In the genomic region with DNA sequence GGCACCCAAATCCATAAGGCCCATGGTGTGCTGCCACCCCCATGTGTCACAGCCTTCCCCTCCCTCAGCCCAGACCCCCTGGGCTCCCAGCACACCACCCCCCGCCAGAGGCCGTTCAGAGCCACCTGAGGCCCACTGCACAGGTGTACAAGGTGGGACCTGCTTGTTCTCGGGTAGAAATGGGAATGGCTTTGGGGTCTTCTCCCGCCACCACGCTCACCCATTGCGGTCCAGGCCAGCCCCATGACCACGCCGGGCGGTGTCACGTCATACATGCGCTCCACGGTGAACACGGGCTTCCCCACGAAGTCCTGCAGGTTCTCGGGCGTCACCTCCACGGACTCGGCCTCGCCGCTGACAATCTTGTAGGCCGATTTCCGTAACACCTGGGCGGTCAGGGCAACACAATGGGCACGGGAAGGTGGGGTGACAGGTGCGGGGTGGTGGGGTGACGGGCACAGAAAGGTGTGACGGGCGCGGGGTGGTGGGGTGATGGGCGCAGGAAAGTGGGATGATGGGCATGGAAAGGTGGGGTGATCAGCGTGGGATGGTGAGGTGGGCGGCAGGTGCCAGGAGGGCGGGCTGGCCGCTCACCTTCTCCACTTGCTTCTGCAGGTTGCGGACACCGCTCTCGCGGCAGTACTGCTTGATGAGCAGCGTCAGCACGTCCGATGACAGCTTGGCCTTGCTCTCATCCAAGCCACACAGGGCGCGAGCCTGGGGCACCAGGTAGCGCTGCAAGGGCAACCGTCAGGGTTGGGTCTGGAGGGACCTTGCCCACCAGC, we compare ENCODE assay signal across 19 cellular contexts. TPM values are rescaled to one million over a fixed set of nuclear protein-coding genes. Genes with fewer than 3 reads are reported as not detected.
DNase-seq lines count a peak whose midpoint lies in the region; ATAC-seq and TF ChIP-seq lines count a peak whose summit lies in the region.
"Had no signal": no experiment of that assay in that cellular context is flagged by ENCODE, and none has a peak within 500 bp of the region (broad histone marks: within the 10 kb centered on the region; RNA-seq: fewer than 3 reads in every experiment).

No MANE protein-coding gene starts in this region.

- DNase-seq in natural killer cell (no peak), hepatocyte (ENCODE audit: low spot score) (peak; percentile 5), T-cell (no peak), DMS153 treated with DMSO at 0.1 percent for 48 hours (lab: John Stamatoyannopoulos, UW; ENCODE audit: unreplicated experiment) (no peak), ascending aorta (ENCODE audit: low spot score in 2 of 2) (no peak)
- DNase-seq in natural killer cell treated with Interleukin-12 subunit alpha and Interleukin-12 subunit beta and Interleukin-15 and Interleukin-18, amount 100 ng/mL, for 72 hours (ENCODE audit: low spot score): no peak
- no peak for DNase-seq in stimulated activated naive CD8-positive, alpha-beta T cell treated with anti-CD3 and anti-CD28 coated beads, Interleukin-15, amount 100 ng/mL, for 72 hours
- DNase-seq: central memory CD4-positive, alpha-beta T cell; DMS153; left ventricle myocardium inferior; NCI-H1417 treated with DMSO at 0.1 percent for 48 hours; NCI-H226; SHP77 treated with DMSO at 0.1 percent for 48 hours had no signal

- no peaks in the 10 kb centered on the region for H3K36me3 ChIP-seq in hepatocyte (replicated peaks; ENCODE audit: insufficient read depth, low read depth)
- H3K36me3 ChIP-seq in ascending aorta: peaks cover 69 to 74% of the 10 kb centered on the region in 2 donors

- H3K4me3 ChIP-seq in hepatocyte (no peak overlapping the region), ascending aorta (no peak overlapping the region)
- H3K4me3 ChIP-seq: left ventricle myocardium inferior, suprapubic skin had no signal

- no peak overlapping the region for H3K4me2 ChIP-seq in hepatocyte

- TF ChIP-seq CTCF in natural killer cell (IDR thresholded peaks at IDR 0.05) (no peak), hepatocyte (IDR thresholded peaks at IDR 0.05; ENCODE audit: poor library complexity) (no peak), ascending aorta (IDR thresholded peaks at IDR 0.05) (no peak)

- POLR2A ChIA-PET in T-cell (lab: Charles Lee): no interaction called here

- intact Hi-C loops in natural killer cell (cut with micrococcal nuclease): no loop called here
- intact Hi-C loops in ascending aorta (cut with DNase I): no loop called here

- peaks cover 57% of the 10 kb centered on the region for H3K79me2 ChIP-seq in hepatocyte

- H3K27me3 Mint-ChIP-seq in natural killer cell (ENCODE audit: low read depth in 2 of 2): no peaks in the 10 kb centered on the region
- no peaks in the 10 kb centered on the region for H3K27me3 Mint-ChIP-seq in natural killer cell treated with Interleukin-12 subunit alpha and Interleukin-12 subunit beta and Interleukin-15 and Interleukin-18, amount 100 ng/mL, for 72 hours
- H3K27me3 Mint-ChIP-seq in stimulated activated naive CD8-positive, alpha-beta T cell treated with anti-CD3 and anti-CD28 coated beads, Interleukin-15, amount 100 ng/mL, for 72 hours: no peaks in the 10 kb centered on the region
- H3K27me3 Mint-ChIP-seq in T-cell: no peaks in the 10 kb centered on the region

- H3K4me1 ChIP-seq in hepatocyte (ENCODE audit: insufficient read depth): peaks cover 8% of the 10 kb centered on the region
- peaks cover 5 to 11% of the 10 kb centered on the region in 2 donors for H3K4me1 ChIP-seq in ascending aorta

- no peaks in the 10 kb centered on the region for H3K9me3 Mint-ChIP-seq in natural killer cell
- no peaks in the 10 kb centered on the region for H3K9me3 Mint-ChIP-seq in natural killer cell treated with Interleukin-12 subunit alpha and Interleukin-12 subunit beta and Interleukin-15 and Interleukin-18, amount 100 ng/mL, for 72 hours
- H3K9me3 Mint-ChIP-seq in stimulated activated naive CD8-positive, alpha-beta T cell treated with anti-CD3 and anti-CD28 coated beads, Interleukin-15, amount 100 ng/mL, for 72 hours: no peaks in the 10 kb centered on the region
- H3K9me3 Mint-ChIP-seq in T-cell: no peaks in the 10 kb centered on the region

- H3K27me3 ChIP-seq in hepatocyte (no peaks in the 10 kb centered on the region), ascending aorta (no peaks in the 10 kb centered on the region)
- H3K27me3 ChIP-seq: suprapubic skin had no signal

- CTCF ChIA-PET in T-cell (lab: Charles Lee): no interaction called here

- H3K4me1 Mint-ChIP-seq in natural killer cell (peaks cover 13 to 32% of the 10 kb centered on the region in 2 donors), T-cell (peaks cover 18 to 26% (median 18%) of the 10 kb centered on the region in 3 donors)
- H3K4me1 Mint-ChIP-seq in natural killer cell treated with Interleukin-12 subunit alpha and Interleukin-12 subunit beta and Interleukin-15 and Interleukin-18, amount 100 ng/mL, for 72 hours (ENCODE audit: low read depth in 2 of 2): peaks cover 14 to 31% of the 10 kb centered on the region in 2 donors
- H3K4me1 Mint-ChIP-seq in stimulated activated naive CD8-positive, alpha-beta T cell treated with anti-CD3 and anti-CD28 coated beads, Interleukin-15, amount 100 ng/mL, for 72 hours: peaks cover 71% of the 10 kb centered on the region

- peak overlapping the region in 1 of 2 donors; percentile 74 for H3K27ac Mint-ChIP-seq in natural killer cell
- H3K27ac Mint-ChIP-seq in natural killer cell treated with Interleukin-12 subunit alpha and Interleukin-12 subunit beta and Interleukin-15 and Interleukin-18, amount 100 ng/mL, for 72 hours: no peak overlapping the region
- peak overlapping the region; percentile 46 to 99 for H3K27ac Mint-ChIP-seq in stimulated activated naive CD8-positive, alpha-beta T cell treated with anti-CD3 and anti-CD28 coated beads, Interleukin-15, amount 100 ng/mL, for 72 hours
- no peak overlapping the region for H3K27ac Mint-ChIP-seq in T-cell

- peaks cover 63% of the 10 kb centered on the region for H4K20me1 ChIP-seq in hepatocyte (ENCODE audit: insufficient read depth, poor library complexity, severe bottlenecking)

- no peaks in the 10 kb centered on the region for H3K9me3 ChIP-seq in hepatocyte (ENCODE audit: low read depth)
- no peaks in the 10 kb centered on the region for H3K9me3 ChIP-seq in ascending aorta
- H3K9me3 ChIP-seq: left ventricle myocardium inferior, suprapubic skin had no signal

- H3K4me3 Mint-ChIP-seq in natural killer cell: peak overlapping the region; percentile 52
- H3K4me3 Mint-ChIP-seq in natural killer cell treated with Interleukin-12 subunit alpha and Interleukin-12 subunit beta and Interleukin-15 and Interleukin-18, amount 100 ng/mL, for 72 hours: no peak overlapping the region
- H3K4me3 Mint-ChIP-seq in stimulated activated naive CD8-positive, alpha-beta T cell treated with anti-CD3 and anti-CD28 coated beads, Interleukin-15, amount 100 ng/mL, for 72 hours: peak overlapping the region; percentile 12 to 99
- H3K4me3 Mint-ChIP-seq in T-cell: no peak overlapping the region

- WGBS in hepatocyte (ENCODE audit: low lambda C conversion rate, missing lambda C conversion rate): 96% methylated on average over 37 of the region's 45 CpGs

- no peak overlapping the region for H3K27ac ChIP-seq in hepatocyte
- no peak overlapping the region for H3K27ac ChIP-seq in ascending aorta
- H3K27ac ChIP-seq: left ventricle myocardium inferior, suprapubic skin had no signal

- no peaks in the 10 kb centered on the region for H3K9me2 ChIP-seq in hepatocyte (replicated peaks; ENCODE audit: insufficient read depth)

- ATAC-seq in natural killer cell (no peak), T-cell (replicated peaks in 1 of 4) (no peak)
- no peak for ATAC-seq in natural killer cell treated with Interleukin-12 subunit alpha and Interleukin-12 subunit beta and Interleukin-15 and Interleukin-18, amount 100 ng/mL, for 72 hours
- no peak for ATAC-seq in stimulated activated naive CD8-positive, alpha-beta T cell treated with anti-CD3 and anti-CD28 coated beads, Interleukin-15, amount 100 ng/mL, for 72 hours

- no peaks in the 10 kb centered on the region for H3K36me3 Mint-ChIP-seq in natural killer cell
- peaks cover 7% of the 10 kb centered on the region for H3K36me3 Mint-ChIP-seq in natural killer cell treated with Interleukin-12 subunit alpha and Interleukin-12 subunit beta and Interleukin-15 and Interleukin-18, amount 100 ng/mL, for 72 hours
- H3K36me3 Mint-ChIP-seq in T-cell: peaks cover 5% of the 10 kb centered on the region

- H2AFZ ChIP-seq in hepatocyte: no peak overlapping the region

RNA-seq across cellular contexts. Expression of gene RPL36, which starts 4.3 kb away (rescaled TPM):
- total RNA-seq in natural killer cell: 100 to 1,000 TPM; 363 to 505 (median 459) TPM
- total RNA-seq in natural killer cell treated with Interleukin-12 subunit alpha and Interleukin-12 subunit beta and Interleukin-15 and Interleukin-18, amount 100 ng/mL, for 72 hours: 100 to 1,000 TPM; 645 to 764 TPM
- 4,214 TPM for polyA plus RNA-seq in PFSK-1 (2012; ENCODE audit: insufficient read length, low read depth)
- 637 and 1,059 TPM in 2 replicates for total RNA-seq in hepatocyte
- polyA plus RNA-seq in hepatocyte: 917 and 990 TPM in 2 replicates
- 1,000 to 10,000 TPM; 1,208 to 1,613 (median 1,528) TPM for total RNA-seq in T-cell
- total RNA-seq in ascending aorta: 885 TPM

RNA-seq across cellular contexts. Expression of gene HSD11B1L, which starts 13.5 kb away (rescaled TPM):
- total RNA-seq in natural killer cell (1 to 10 TPM; 1.1 to 3.7 (median 3.0) TPM), hepatocyte (14.0 and 14.9 TPM in 2 replicates), T-cell (1 to 10 TPM; 3.2 to 6.1 (median 4.4) TPM), ascending aorta (116 TPM)
- total RNA-seq in natural killer cell treated with Interleukin-12 subunit alpha and Interleukin-12 subunit beta and Interleukin-15 and Interleukin-18, amount 100 ng/mL, for 72 hours: 1 to 10 TPM; 1.8 to 3.6 TPM
- polyA plus RNA-seq in PFSK-1 (2012; ENCODE audit: insufficient read length, low read depth): 15.5 TPM
- polyA plus RNA-seq in hepatocyte: 25.1 and 26.0 TPM in 2 replicates

RNA-seq across cellular contexts. Expression of gene MICOS13, which starts 14.0 kb away (rescaled TPM):
- total RNA-seq in natural killer cell (10 to 100 TPM; 17.7 to 27.7 (median 25.1) TPM), hepatocyte (32.3 and 38.2 TPM in 2 replicates), T-cell (10 to 100 TPM; 29.3 to 64.5 (median 57.0) TPM), ascending aorta (75.6 TPM)
- total RNA-seq in natural killer cell treated with Interleukin-12 subunit alpha and Interleukin-12 subunit beta and Interleukin-15 and Interleukin-18, amount 100 ng/mL, for 72 hours: 10 to 100 TPM; 40.7 to 41.4 TPM
- polyA plus RNA-seq in PFSK-1 (2012; ENCODE audit: insufficient read length, low read depth): 118 TPM
- 120 and 157 TPM in 2 replicates for polyA plus RNA-seq in hepatocyte

RNA-seq across cellular contexts. Expression of gene LONP1, which starts 25.6 kb away (rescaled TPM):
- total RNA-seq in natural killer cell (10 to 100 TPM; 50.5 to 61.8 (median 56.1) TPM), hepatocyte (61.6 and 63.0 TPM in 2 replicates), T-cell (10 to 100 TPM; 70.0 to 83.9 (median 81.8) TPM), ascending aorta (60.0 TPM)
- total RNA-seq in natural killer cell treated with Interleukin-12 subunit alpha and Interleukin-12 subunit beta and Interleukin-15 and Interleukin-18, amount 100 ng/mL, for 72 hours: 100 to 1,000 TPM; 151 to 267 TPM
- polyA plus RNA-seq in PFSK-1 (2012; ENCODE audit: insufficient read length, low read depth): 957 TPM
- 79.1 and 79.2 TPM in 2 replicates for polyA plus RNA-seq in hepatocyte

RNA-seq across cellular contexts. Expression of gene CATSPERD, which starts 26.1 kb away (rescaled TPM):
- total RNA-seq in natural killer cell: not detected
- total RNA-seq in natural killer cell treated with Interleukin-12 subunit alpha and Interleukin-12 subunit beta and Interleukin-15 and Interleukin-18, amount 100 ng/mL, for 72 hours: not detected
- 0.18 TPM for polyA plus RNA-seq in PFSK-1 (2012; ENCODE audit: insufficient read length, low read depth)
- not detected in 2 replicates for total RNA-seq in hepatocyte
- polyA plus RNA-seq in hepatocyte: not detected in 2 replicates
- not detected for total RNA-seq in T-cell
- not detected for total RNA-seq in ascending aorta
- total RNA-seq: fibroblast of villous mesenchyme, left ventricle myocardium inferior, myocyte, pulmonary artery endothelial cell had no signal
- polyA plus RNA-seq: BJ had no signal

Comparison
In these comparisons a context has a peak if more than half of its experiments do, and no peak if none do; other contexts are left out.
1. H3K4me3 Mint-ChIP-seq: peak in natural killer cell (single experiment) and stimulated activated naive CD8-positive, alpha-beta T cell treated with anti-CD3 and anti-CD28 coated beads, Interleukin-15, amount 100 ng/mL, for 72 hours (2 of 2); none in natural killer cell treated with Interleukin-12 subunit alpha and Interleukin-12 subunit beta and Interleukin-15 and Interleukin-18, amount 100 ng/mL, for 72 hours (single experiment) and T-cell (0 of 3).
2. H3K27ac Mint-ChIP-seq: peak in stimulated activated naive CD8-positive, alpha-beta T cell treated with anti-CD3 and anti-CD28 coated beads, Interleukin-15, amount 100 ng/mL, for 72 hours (2 of 2); none in natural killer cell treated with Interleukin-12 subunit alpha and Interleukin-12 subunit beta and Interleukin-15 and Interleukin-18, amount 100 ng/mL, for 72 hours (0 of 2) and T-cell (0 of 2).